ENCODE assay signal across 20 cellular contexts in the genomic region with DNA sequence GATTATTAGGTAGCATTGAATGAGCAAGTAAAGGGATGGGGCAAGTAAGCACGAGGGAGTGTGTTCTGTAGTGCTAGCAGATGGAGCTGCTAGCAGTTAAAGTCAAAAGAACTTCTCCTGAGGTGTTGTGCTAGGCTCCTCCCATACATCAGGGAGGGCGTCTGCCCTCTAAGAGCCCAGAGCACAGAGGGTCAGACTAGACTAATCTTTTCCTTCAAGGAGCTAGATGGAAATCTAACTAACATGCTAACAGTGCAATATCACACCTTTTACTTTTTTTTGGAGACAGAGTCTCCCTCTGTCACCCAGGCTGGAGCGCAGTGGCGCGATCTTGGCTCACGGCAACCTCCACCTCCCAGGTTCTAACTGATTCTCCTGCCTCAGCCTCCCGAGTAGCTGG.
"Had no signal": no experiment of that assay in that cellular context is flagged by ENCODE, and none has a peak within 500 bp of the region (broad histone marks: within the 10 kb centered on the region; RNA-seq: fewer than 3 reads in every experiment).

No MANE protein-coding gene starts in this region.

- ATAC-seq: foreskin keratinocyte; right cardiac atrium; stimulated activated memory B cell treated with anti-CD40 and anti-IgM and Interleukin-4, amounts not matched to agents 10 μg/mL and 1 μg/mL and 100 μg/mL, for 72 hours; upper lobe of right lung had no signal

- H3K4me3 Mint-ChIP-seq: endodermal cell; nephron; stimulated activated memory B cell treated with anti-CD40 and anti-IgM and Interleukin-4, amounts not matched to agents 10 μg/mL and 1 μg/mL and 100 μg/mL, for 72 hours; stimulated activated naive CD8-positive, alpha-beta T cell treated with anti-CD3 and anti-CD28 coated beads, Interleukin-15, Interleukin-2, amounts not matched to agents 100 ng/mL and 50 ng/mL, for 24 hours had no signal

- H3K27me3 Mint-ChIP-seq: stimulated activated naive CD8-positive, alpha-beta T cell treated with anti-CD3 and anti-CD28 coated beads, Interleukin-15, Interleukin-2, amounts not matched to agents 100 ng/mL and 50 ng/mL, for 24 hours had no signal

- H3K9me3 Mint-ChIP-seq: naive B cell; nephron; stimulated activated memory B cell treated with anti-CD40 and anti-IgM and Interleukin-4, amounts not matched to agents 10 μg/mL and 1 μg/mL and 100 μg/mL, for 72 hours; stimulated activated naive CD8-positive, alpha-beta T cell treated with anti-CD3 and anti-CD28 coated beads, Interleukin-15, Interleukin-2, amounts not matched to agents 100 ng/mL and 50 ng/mL, for 24 hours had no signal

- DNase-seq: effector CD4-positive, alpha-beta T cell; endodermal cell; erythroblast; foreskin keratinocyte; head of caudate nucleus; hippocampal formation; kidney glomerular epithelial cell; mesendoderm; naive B cell; nucleus accumbens; ovary; small intestine; stimulated activated CD4-positive, alpha-beta T cell treated with anti-CD3 and anti-CD28 coated beads, Interleukin-12 subunit alpha, Interleukin-12 subunit beta, amount 100 ng/mL, for 4 hours; stimulated activated CD4-positive, alpha-beta T cell treated with anti-CD3 and anti-CD28 coated beads, Interleukin-2, amount 100 ng/mL, for 48 hours; testis; upper lobe of right lung had no signal

- H3K27ac Mint-ChIP-seq: endodermal cell; stimulated activated memory B cell treated with anti-CD40 and anti-IgM and Interleukin-4, amounts not matched to agents 10 μg/mL and 1 μg/mL and 100 μg/mL, for 72 hours; stimulated activated naive CD8-positive, alpha-beta T cell treated with anti-CD3 and anti-CD28 coated beads, Interleukin-15, Interleukin-2, amounts not matched to agents 100 ng/mL and 50 ng/mL, for 24 hours had no signal

- H3K36me3 Mint-ChIP-seq: naive B cell had no signal
